Comparison of ENCODE assay signal across 9 cellular contexts in genomic region chr16:68760671-68761275, GRCh38. TPM values are rescaled to one million over a fixed set of nuclear protein-coding genes. Genes with fewer than 3 reads are reported as not detected.
DNase-seq lines count a peak whose midpoint lies in the region; ATAC-seq and TF ChIP-seq lines count a peak whose summit lies in the region.
"Had no signal": no experiment of that assay in that cellular context is flagged by ENCODE, and none has a peak within 500 bp of the region (broad histone marks: within the 10 kb centered on the region; RNA-seq: fewer than 3 reads in every experiment).

No MANE protein-coding gene starts in this region.

- DNase-seq in activated T-cell treated with anti-CD3 and anti-CD28 coated beads for 24 hours (ENCODE audit: low read depth) (peak; percentile 51), SK-MEL-5 (ENCODE audit: low read depth, low spot score) (peak; percentile 71), fibroblast of pulmonary artery (ENCODE audit: low read depth) (peak; percentile 18), DMS114 treated with DMSO at 0.1 percent for 48 hours (lab: John Stamatoyannopoulos, UW; ENCODE audit: unreplicated experiment) (no peak), NCI-H187 (lab: John Stamatoyannopoulos, UW) (no peak)
- no peak for DNase-seq in activated T-cell treated with anti-CD3 and anti-CD28 coated beads, Interleukin-2, amount 50 U/mL, for 1 hour
- peak; percentile 28 to 33 for DNase-seq in stimulated activated CD4-positive, alpha-beta T cell treated with anti-CD3 and anti-CD28 coated beads, Interleukin-4, amount 100 ng/mL, for 4 hours
- DNase-seq: DND-41 had no signal

- in situ Hi-C loops in SK-MEL-5 (cut with HindIII; ENCODE audit: low pct_unique_long_range_greater_than_20kb, low sequenced_read_pairs): no loop called here

- TF ChIP-seq CTCF in fibroblast of pulmonary artery (IDR thresholded peaks at IDR 0.05; ENCODE audit: low read length, missing control alignments): no peak

- peak; percentile 42 for ATAC-seq in HG03025 (IDR thresholded peaks at IDR 0.05; ENCODE audit: low FRiP score, unreplicated experiment)

- no peak overlapping the region for H3K4me3 ChIP-seq in fibroblast of pulmonary artery (replicated peaks; ENCODE audit: low read depth, low read length)

RNA-seq across cellular contexts. Expression of gene CDH1, which starts 23.7 kb away (rescaled TPM):
- total RNA-seq in SK-MEL-5 (2014; rRNA removed; shearing (Covaris generic)): 5.4 and 6.0 TPM in 2 replicates
- 8.2 and 11.9 TPM in 2 replicates for polyA plus RNA-seq in SK-MEL-5 (2015; cell fraction: cytosol; rRNA removed)
- 3.2 and 12.2 TPM in 2 replicates for polyA plus RNA-seq in SK-MEL-5 (2015; cell fraction: nucleus; rRNA removed)

Comparison
In these comparisons a context has a peak if more than half of its experiments do, and no peak if none do; other contexts are left out.
1. DNase-seq: peak in activated T-cell treated with anti-CD3 and anti-CD28 coated beads for 24 hours (single experiment), SK-MEL-5 (single experiment), fibroblast of pulmonary artery (single experiment) and stimulated activated CD4-positive, alpha-beta T cell treated with anti-CD3 and anti-CD28 coated beads, Interleukin-4, amount 100 ng/mL, for 4 hours (2 of 2); none in activated T-cell treated with anti-CD3 and anti-CD28 coated beads, Interleukin-2, amount 50 U/mL, for 1 hour (single experiment), DMS114 treated with DMSO at 0.1 percent for 48 hours (single experiment) and NCI-H187 (0 of 2).